Comparison of ENCODE assay signal across 18 cellular contexts in genomic region chr2:120716641-120717585, GRCh38. TPM values are rescaled to one million over a fixed set of nuclear protein-coding genes. Genes with fewer than 3 reads are reported as not detected.
"Had no signal": no experiment of that assay in that cellular context is flagged by ENCODE, and none has a peak within 500 bp of the region (broad histone marks: within the 10 kb centered on the region; RNA-seq: fewer than 3 reads in every experiment).

No MANE protein-coding gene starts in this region.

- H3K4me3 ChIP-seq: dorsolateral prefrontal cortex, hepatocyte, lower lobe of right lung, prostate gland, smooth muscle cell, thyroid gland, uterus had no signal

- H3K4me1 ChIP-seq: lower lobe of right lung, prostate gland, thyroid gland, uterus had no signal

- DNase-seq: activated CD4-positive, alpha-beta T cell treated with anti-CD3 and anti-CD28 coated beads for 36 hours; activated CD4-positive, alpha-beta T cell treated with anti-CD3 and anti-CD28 coated beads, Interleukin-2, amount 50 U/mL, for 48 hours; activated naive CD4-positive, alpha-beta T cell; activated naive CD8-positive, alpha-beta T cell treated with anti-CD3 and anti-CD28 coated beads for 36 hours; amniotic stem cell; left cardiac atrium; lower lobe of right lung; stimulated activated CD4-positive, alpha-beta T cell treated with anti-CD3 and anti-CD28 coated beads, Interleukin-4, amount 100 ng/mL, for 24 hours; thyroid gland; uterus had no signal

- H3K27ac ChIP-seq: dorsolateral prefrontal cortex, epithelial cell of prostate, hepatocyte, lower lobe of right lung, prostate gland, thyroid gland, uterus had no signal

- FAIRE-seq: TTC549 had no signal

- H3K36me3 ChIP-seq: lower lobe of right lung, prostate gland, thyroid gland, uterus had no signal

- ATAC-seq: activated CD4-positive, alpha-beta T cell treated with anti-CD3 and anti-CD28 coated beads for 36 hours; left cardiac atrium; lower lobe of right lung; right cardiac atrium; stimulated activated memory B cell treated with anti-CD40 and anti-IgM and Interleukin-4, amounts not matched to agents 10 μg/mL and 1 μg/mL and 100 μg/mL, for 72 hours had no signal

- H3K9me3 ChIP-seq: lower lobe of right lung, prostate gland, thyroid gland, uterus had no signal

- H3K27me3 ChIP-seq: thyroid gland, uterus had no signal

RNA-seq across cellular contexts. Expression of gene GLI2, which starts 18.8 kb away (rescaled TPM):
- total RNA-seq: activated CD4-positive, alpha-beta T cell treated with anti-CD3 and anti-CD28 coated beads for 36 hours; activated naive CD8-positive, alpha-beta T cell treated with anti-CD3 and anti-CD28 coated beads for 36 hours had no signal
